Comparison of ENCODE assay signal across 8 cellular contexts in genomic region chr2:37005118-37005868, GRCh38. TPM values are rescaled to one million over a fixed set of nuclear protein-coding genes. Genes with fewer than 3 reads are reported as not detected.
DNase-seq lines count a peak whose midpoint lies in the region; ATAC-seq and TF ChIP-seq lines count a peak whose summit lies in the region.

No MANE protein-coding gene starts in this region.

- H3K27ac Mint-ChIP-seq in stimulated activated naive B cell treated with anti-CD40 and anti-IgM and Interleukin-4, amounts not matched to agents 10 μg/mL and 1 μg/mL and 100 μg/mL, for 72 hours: peak overlapping the region; percentile 4

- peak; percentile 43 for DNase-seq in ELR (ENCODE audit: low read depth)
- peak; percentile 28 to 58 for DNase-seq in cardiac muscle cell (ENCODE audit: low read depth in 1 of 2, low spot score in 1 of 2)
- peak; percentile 21 for DNase-seq in stimulated activated naive B cell treated with anti-CD40 and anti-IgM and Interleukin-4, amounts not matched to agents 10 μg/mL and 1 μg/mL and 100 μg/mL, for 72 hours
- no peak for DNase-seq in activated CD4-positive, CD25-positive, alpha-beta regulatory T cell treated with anti-CD3 and anti-CD28 coated beads, Interleukin-2, amount 50 U/mL, for 72 hours
- no peak for DNase-seq in C1 segment of cervical spinal cord (lab: John Stamatoyannopoulos, UW)

- peaks cover 12 to 18% of the 10 kb centered on the region in 2 donors for H3K4me1 Mint-ChIP-seq in stimulated activated naive B cell treated with anti-CD40 and anti-IgM and Interleukin-4, amounts not matched to agents 10 μg/mL and 1 μg/mL and 100 μg/mL, for 72 hours

- H3K36me3 Mint-ChIP-seq in stimulated activated naive B cell treated with anti-CD40 and anti-IgM and Interleukin-4, amounts not matched to agents 10 μg/mL and 1 μg/mL and 100 μg/mL, for 72 hours: peaks cover 34 to 44% of the 10 kb centered on the region in 2 donors

- H3K9me3 ChIP-seq in cardiac muscle cell (ENCODE audit: low read depth): no peaks in the 10 kb centered on the region

- no peaks in the 10 kb centered on the region for H3K9me3 Mint-ChIP-seq in stimulated activated naive B cell treated with anti-CD40 and anti-IgM and Interleukin-4, amounts not matched to agents 10 μg/mL and 1 μg/mL and 100 μg/mL, for 72 hours

- peaks cover 13% of the 10 kb centered on the region for H3K36me3 ChIP-seq in cardiac muscle cell

- H3K27me3 ChIP-seq in cardiac muscle cell: no peaks in the 10 kb centered on the region

- H3K4me1 ChIP-seq in cardiac muscle cell (ENCODE audit: low read depth): peaks cover 24% of the 10 kb centered on the region

- H3K27me3 Mint-ChIP-seq in stimulated activated naive B cell treated with anti-CD40 and anti-IgM and Interleukin-4, amounts not matched to agents 10 μg/mL and 1 μg/mL and 100 μg/mL, for 72 hours: no peaks in the 10 kb centered on the region

- peak overlapping the region; percentile 11 to 45 for H3K4me3 Mint-ChIP-seq in stimulated activated naive B cell treated with anti-CD40 and anti-IgM and Interleukin-4, amounts not matched to agents 10 μg/mL and 1 μg/mL and 100 μg/mL, for 72 hours

- TF ChIP-seq CTCF in VCaP (conservative IDR thresholded peaks at IDR 0.05) (peak; percentile 73), cardiac muscle cell (IDR thresholded peaks at IDR 0.05; ENCODE audit: low read depth, low read length) (peak; percentile 59)

- ATAC-seq in GM19467 (IDR thresholded peaks at IDR 0.05; ENCODE audit: unreplicated experiment) (peak; percentile 98), HG03442 (IDR thresholded peaks at IDR 0.05; ENCODE audit: unreplicated experiment) (peak; percentile 99)
- ATAC-seq in stimulated activated naive B cell treated with anti-CD40 and anti-IgM and Interleukin-4, amounts not matched to agents 10 μg/mL and 1 μg/mL and 100 μg/mL, for 72 hours (replicated peaks): peak; percentile 86 to 98

- H3K27ac ChIP-seq in VCaP (no peak overlapping the region), cardiac muscle cell (no peak overlapping the region)

- H3K4me3 ChIP-seq in cardiac muscle cell: no peak overlapping the region

RNA-seq across cellular contexts. Expression of gene STRN, which starts 39.0 kb away (rescaled TPM):
- total RNA-seq in cardiac muscle cell: 16.3 and 19.5 TPM in 2 replicates
- 8.7 and 11.4 TPM in 2 replicates for polyA plus RNA-seq in cardiac muscle cell

Comparison
In these comparisons a context has a peak if more than half of its experiments do, and no peak if none do; other contexts are left out.
1. DNase-seq: peak in ELR (single experiment), cardiac muscle cell (2 of 2) and stimulated activated naive B cell treated with anti-CD40 and anti-IgM and Interleukin-4, amounts not matched to agents 10 μg/mL and 1 μg/mL and 100 μg/mL, for 72 hours (single experiment); none in activated CD4-positive, CD25-positive, alpha-beta regulatory T cell treated with anti-CD3 and anti-CD28 coated beads, Interleukin-2, amount 50 U/mL, for 72 hours (single experiment) and C1 segment of cervical spinal cord (0 of 14).
2. Peak in every context shown above with its lines, with median percentiles within 50 percentile points of each other: ATAC-seq.